ENCODE assay signal across 37 cellular contexts in the genomic region with DNA sequence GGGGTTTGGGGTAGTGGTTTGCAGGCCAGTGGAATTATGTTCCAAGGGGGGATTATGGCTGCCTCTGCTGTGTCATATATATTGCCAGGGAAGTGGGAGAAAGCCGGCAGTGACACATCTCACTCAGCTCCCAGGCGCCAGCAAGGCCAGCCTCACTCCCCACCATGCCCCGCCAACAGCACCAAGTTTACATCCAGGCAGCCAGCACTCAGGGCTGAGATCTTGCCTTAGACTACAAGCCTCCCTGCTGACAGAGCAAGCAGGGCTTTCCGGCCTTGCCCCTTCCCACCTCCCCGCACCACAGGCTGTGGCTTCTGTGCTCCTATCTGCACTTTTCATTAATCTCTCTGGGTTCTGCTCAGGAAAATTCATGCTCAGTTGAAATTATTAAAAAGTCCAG.
"Had no signal": no experiment of that assay in that cellular context is flagged by ENCODE, and none has a peak within 500 bp of the region (broad histone marks: within the 10 kb centered on the region; RNA-seq: fewer than 3 reads in every experiment).

No MANE protein-coding gene starts in this region.

- H3K4me1 Mint-ChIP-seq: activated CD4-positive, alpha-beta memory T cell treated with anti-CD3 and anti-CD28 coated beads, Interleukin-2, amount 10 ng/mL, durations not matched to agents 7 days and 5 days; activated CD4-positive, alpha-beta T cell treated with anti-CD3 and anti-CD28 coated beads for 36 hours; activated CD4-positive, alpha-beta T cell treated with anti-CD3 and anti-CD28 coated beads, Interleukin-2, amount 10 ng/mL, durations not matched to agents 7 days and 5 days; activated CD8-positive, alpha-beta memory T cell treated with anti-CD3 and anti-CD28 coated beads, Interleukin-2, amount 10 ng/mL, durations not matched to agents 7 days and 5 days; activated naive CD4-positive, alpha-beta T cell treated with anti-CD3 and anti-CD28 coated beads, Interleukin-2, amount 10 ng/mL, durations not matched to agents 7 days and 5 days; activated naive CD4-positive, alpha-beta T cell treated with anti-CD3 and anti-CD28 coated beads, Interleukin-2, amount 50 U/mL, for 24 hours; activated naive CD8-positive, alpha-beta T cell treated with anti-CD3 and anti-CD28 coated beads, Interleukin-2, amount 10 ng/mL, durations not matched to agents 7 days and 5 days; activated naive CD8-positive, alpha-beta T cell treated with anti-CD3 and anti-CD28 coated beads, Interleukin-2, amount 50 U/mL, for 24 hours; brain; central memory CD8-positive, alpha-beta T cell had no signal

- DNase-seq: activated CD4-positive, alpha-beta memory T cell treated with anti-CD3 and anti-CD28 coated beads, Interleukin-2, amount 10 ng/mL, durations not matched to agents 7 days and 5 days; activated CD4-positive, alpha-beta T cell treated with anti-CD3 and anti-CD28 coated beads for 1 hour; activated CD4-positive, alpha-beta T cell treated with anti-CD3 and anti-CD28 coated beads for 36 hours; activated CD4-positive, alpha-beta T cell treated with anti-CD3 and anti-CD28 coated beads for 48 hours; activated CD4-positive, alpha-beta T cell treated with anti-CD3 and anti-CD28 coated beads, Interleukin-2, amount 10 ng/mL, durations not matched to agents 7 days and 5 days; activated CD4-positive, alpha-beta T cell treated with anti-CD3 and anti-CD28 coated beads, Interleukin-2, amount 50 U/mL, for 48 hours; activated CD4-positive, CD25-positive, alpha-beta regulatory T cell; activated CD8-positive, alpha-beta memory T cell treated with anti-CD3 and anti-CD28 coated beads for 24 hours; activated CD8-positive, alpha-beta memory T cell treated with anti-CD3 and anti-CD28 coated beads, Interleukin-2, amount 10 ng/mL, durations not matched to agents 7 days and 5 days; activated CD8-positive, alpha-beta memory T cell treated with anti-CD3 and anti-CD28 coated beads, Interleukin-2, amount 50 U/mL, for 48 hours; activated CD8-positive, alpha-beta T cell treated with anti-CD3 and anti-CD28 coated beads, Interleukin-2, amount 10 ng/mL, durations not matched to agents 7 days and 5 days; activated effector memory CD4-positive, alpha-beta T cell treated with Interleukin-2 at 50 U/mL for 16 hours; activated gamma-delta T cell; activated naive CD4-positive, alpha-beta T cell treated with anti-CD3 and anti-CD28 coated beads, Interleukin-2, amount 10 ng/mL, durations not matched to agents 7 days and 5 days; activated naive CD4-positive, alpha-beta T cell treated with Interleukin-2 at 50 U/mL for 16 hours; activated naive CD8-positive, alpha-beta T cell treated with anti-CD3 and anti-CD28 coated beads, Interleukin-2, amount 10 ng/mL, durations not matched to agents 7 days and 5 days; activated naive CD8-positive, alpha-beta T cell treated with anti-CD3 and anti-CD28 coated beads, Interleukin-2, amount 50 U/mL, for 24 hours; activated T-cell treated with anti-CD3 and anti-CD28 coated beads, Interleukin-2, amount 50 U/mL, for 24 hours; activated T-cell treated with anti-CD3 and anti-CD28 coated beads, Interleukin-2, amount 50 U/mL, for 48 hours; amygdala; anterior cingulate cortex; caudate nucleus; cerebellar nuclear complex; T-helper 1 cell; T-helper 2 cell; T-helper 9 cell had no signal

- H3K27ac Mint-ChIP-seq: activated CD4-positive, alpha-beta memory T cell treated with anti-CD3 and anti-CD28 coated beads, Interleukin-2, amount 10 ng/mL, durations not matched to agents 7 days and 5 days; activated CD4-positive, alpha-beta T cell treated with anti-CD3 and anti-CD28 coated beads for 36 hours; activated CD4-positive, alpha-beta T cell treated with anti-CD3 and anti-CD28 coated beads, Interleukin-2, amount 10 ng/mL, durations not matched to agents 7 days and 5 days; activated CD8-positive, alpha-beta memory T cell treated with anti-CD3 and anti-CD28 coated beads, Interleukin-2, amount 10 ng/mL, durations not matched to agents 7 days and 5 days; activated CD8-positive, alpha-beta T cell treated with anti-CD3 and anti-CD28 coated beads, Interleukin-2, amount 10 ng/mL, durations not matched to agents 7 days and 5 days; activated naive CD4-positive, alpha-beta T cell treated with anti-CD3 and anti-CD28 coated beads, Interleukin-2, amount 10 ng/mL, durations not matched to agents 7 days and 5 days; activated naive CD4-positive, alpha-beta T cell treated with anti-CD3 and anti-CD28 coated beads, Interleukin-2, amount 50 U/mL, for 24 hours; activated naive CD8-positive, alpha-beta T cell; activated naive CD8-positive, alpha-beta T cell treated with anti-CD3 and anti-CD28 coated beads, Interleukin-2, amount 10 ng/mL, durations not matched to agents 7 days and 5 days; activated naive CD8-positive, alpha-beta T cell treated with anti-CD3 and anti-CD28 coated beads, Interleukin-2, amount 50 U/mL, for 24 hours; activated T-cell treated with anti-CD3 and anti-CD28 coated beads, Interleukin-2, amount 50 U/mL, for 24 hours; activated T-helper 2 cell treated with anti-CD3 and anti-CD28 coated beads, Interferon-gamma antibody, Interleukin-2, Interleukin-4, amounts not matched to agents 10 μg/mL and 5 μg/mL and 100 μg/mL, durations not matched to agents 14 hours and 24 hours and 36 hours; brain; T-helper 1 cell treated with Interleukin-12 subunit alpha and Interleukin-12 subunit beta and Interleukin-4 antibody, amounts not matched to agents 30 μg/mL and 1 μg/mL, for 36 hours; T-helper 2 cell treated with Interferon-gamma antibody and Interleukin-4, amounts not matched to agents 5 μg/mL and 100 μg/mL, for 36 hours had no signal

- H3K27ac ChIP-seq: ascending aorta, cardiac muscle cell, VCaP had no signal

- H3K36me3 Mint-ChIP-seq: activated CD8-positive, alpha-beta memory T cell treated with anti-CD3 and anti-CD28 coated beads, Interleukin-2, amount 10 ng/mL, durations not matched to agents 7 days and 5 days; activated naive CD4-positive, alpha-beta T cell treated with anti-CD3 and anti-CD28 coated beads, Interleukin-2, amount 10 ng/mL, durations not matched to agents 7 days and 5 days; activated naive CD4-positive, alpha-beta T cell treated with anti-CD3 and anti-CD28 coated beads, Interleukin-2, amount 50 U/mL, for 24 hours; activated naive CD8-positive, alpha-beta T cell; activated naive CD8-positive, alpha-beta T cell treated with anti-CD3 and anti-CD28 coated beads, Interleukin-2, amount 10 ng/mL, durations not matched to agents 7 days and 5 days; brain had no signal

- ATAC-seq: activated CD4-positive, alpha-beta T cell treated with anti-CD3 and anti-CD28 coated beads for 36 hours; activated CD4-positive, CD25-positive, alpha-beta regulatory T cell treated with anti-CD3 and anti-CD28 coated beads, Interleukin-2, amount 50 U/mL, for 24 hours; activated CD8-positive, alpha-beta memory T cell treated with anti-CD3 and anti-CD28 coated beads, Interleukin-2, amount 10 ng/mL, durations not matched to agents 7 days and 5 days; activated CD8-positive, alpha-beta T cell treated with anti-CD3 and anti-CD28 coated beads, Interleukin-2, amount 10 ng/mL, durations not matched to agents 7 days and 5 days; activated naive CD8-positive, alpha-beta T cell treated with anti-CD3 and anti-CD28 coated beads, Interleukin-2, amount 50 U/mL, for 24 hours had no signal

- H3K27me3 Mint-ChIP-seq: activated CD4-positive, alpha-beta memory T cell treated with anti-CD3 and anti-CD28 coated beads, Interleukin-2, amount 10 ng/mL, durations not matched to agents 7 days and 5 days; activated CD4-positive, alpha-beta T cell treated with anti-CD3 and anti-CD28 coated beads for 36 hours; activated CD4-positive, alpha-beta T cell treated with anti-CD3 and anti-CD28 coated beads, Interleukin-2, amount 10 ng/mL, durations not matched to agents 7 days and 5 days; activated CD8-positive, alpha-beta memory T cell treated with anti-CD3 and anti-CD28 coated beads, Interleukin-2, amount 10 ng/mL, durations not matched to agents 7 days and 5 days; activated naive CD4-positive, alpha-beta T cell treated with anti-CD3 and anti-CD28 coated beads, Interleukin-2, amount 10 ng/mL, durations not matched to agents 7 days and 5 days; activated naive CD4-positive, alpha-beta T cell treated with anti-CD3 and anti-CD28 coated beads, Interleukin-2, amount 50 U/mL, for 24 hours; activated naive CD8-positive, alpha-beta T cell; activated naive CD8-positive, alpha-beta T cell treated with anti-CD3 and anti-CD28 coated beads, Interleukin-2, amount 10 ng/mL, durations not matched to agents 7 days and 5 days; activated naive CD8-positive, alpha-beta T cell treated with anti-CD3 and anti-CD28 coated beads, Interleukin-2, amount 50 U/mL, for 24 hours; activated T-cell treated with anti-CD3 and anti-CD28 coated beads, Interleukin-2, amount 50 U/mL, for 24 hours; brain; central memory CD8-positive, alpha-beta T cell had no signal

- H3K4me3 ChIP-seq: ascending aorta, cardiac muscle cell had no signal

- H3K27me3 ChIP-seq: ascending aorta, cardiac muscle cell had no signal

- H3K4me3 Mint-ChIP-seq: activated CD4-positive, alpha-beta memory T cell treated with anti-CD3 and anti-CD28 coated beads, Interleukin-2, amount 10 ng/mL, durations not matched to agents 7 days and 5 days; activated CD4-positive, alpha-beta T cell treated with anti-CD3 and anti-CD28 coated beads for 36 hours; activated CD4-positive, alpha-beta T cell treated with anti-CD3 and anti-CD28 coated beads, Interleukin-2, amount 10 ng/mL, durations not matched to agents 7 days and 5 days; activated CD8-positive, alpha-beta memory T cell treated with anti-CD3 and anti-CD28 coated beads, Interleukin-2, amount 10 ng/mL, durations not matched to agents 7 days and 5 days; activated CD8-positive, alpha-beta T cell treated with anti-CD3 and anti-CD28 coated beads, Interleukin-2, amount 10 ng/mL, durations not matched to agents 7 days and 5 days; activated naive CD4-positive, alpha-beta T cell treated with anti-CD3 and anti-CD28 coated beads, Interleukin-2, amount 10 ng/mL, durations not matched to agents 7 days and 5 days; activated naive CD4-positive, alpha-beta T cell treated with anti-CD3 and anti-CD28 coated beads, Interleukin-2, amount 50 U/mL, for 24 hours; activated naive CD8-positive, alpha-beta T cell; activated naive CD8-positive, alpha-beta T cell treated with anti-CD3 and anti-CD28 coated beads, Interleukin-2, amount 10 ng/mL, durations not matched to agents 7 days and 5 days; activated naive CD8-positive, alpha-beta T cell treated with anti-CD3 and anti-CD28 coated beads, Interleukin-2, amount 50 U/mL, for 24 hours; activated T-cell treated with anti-CD3 and anti-CD28 coated beads, Interleukin-2, amount 50 U/mL, for 24 hours; brain; central memory CD8-positive, alpha-beta T cell; T-helper 1 cell treated with Interleukin-12 subunit alpha and Interleukin-12 subunit beta and Interleukin-4 antibody, amounts not matched to agents 30 μg/mL and 1 μg/mL, for 36 hours; T-helper 2 cell treated with Interferon-gamma antibody and Interleukin-4, amounts not matched to agents 5 μg/mL and 100 μg/mL, for 36 hours had no signal

- H3K9me3 Mint-ChIP-seq: activated CD4-positive, alpha-beta memory T cell treated with anti-CD3 and anti-CD28 coated beads, Interleukin-2, amount 10 ng/mL, durations not matched to agents 7 days and 5 days; activated CD4-positive, alpha-beta T cell treated with anti-CD3 and anti-CD28 coated beads, Interleukin-2, amount 10 ng/mL, durations not matched to agents 7 days and 5 days; activated naive CD4-positive, alpha-beta T cell treated with anti-CD3 and anti-CD28 coated beads, Interleukin-2, amount 10 ng/mL, durations not matched to agents 7 days and 5 days; activated T-helper 2 cell treated with anti-CD3 and anti-CD28 coated beads, Interferon-gamma antibody, Interleukin-2, Interleukin-4, amounts not matched to agents 10 μg/mL and 5 μg/mL and 100 μg/mL, durations not matched to agents 14 hours and 24 hours and 36 hours; T-helper 1 cell treated with Interleukin-12 subunit alpha and Interleukin-12 subunit beta and Interleukin-4 antibody, amounts not matched to agents 30 μg/mL and 1 μg/mL, for 36 hours; T-helper 2 cell treated with Interferon-gamma antibody and Interleukin-4, amounts not matched to agents 5 μg/mL and 100 μg/mL, for 36 hours had no signal

- H3K9me3 ChIP-seq: ascending aorta had no signal

- H3K4me1 ChIP-seq: ascending aorta had no signal

- H3K36me3 ChIP-seq: ascending aorta, cardiac muscle cell had no signal
